In the genomic region with DNA sequence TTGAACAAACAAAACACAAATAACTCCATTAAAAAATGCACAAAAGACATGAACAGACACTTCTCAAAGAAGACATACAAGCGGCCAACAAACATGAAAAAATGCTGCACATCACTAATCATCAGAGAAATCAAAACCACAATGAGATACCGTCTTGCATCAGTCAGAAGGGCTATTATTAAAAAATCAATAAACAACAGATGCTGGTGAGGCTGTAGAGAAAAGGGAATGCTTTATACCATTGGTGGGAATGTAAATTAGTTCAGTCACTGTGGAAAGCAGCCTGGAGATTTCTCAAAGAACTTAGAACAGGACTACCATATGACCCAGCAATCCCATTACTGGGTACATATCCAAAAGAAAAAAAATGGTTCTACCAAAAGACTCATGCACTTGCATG, we compare ENCODE assay signal across 22 cellular contexts.
"Had no signal": no experiment of that assay in that cellular context is flagged by ENCODE, and none has a peak within 500 bp of the region (broad histone marks: within the 10 kb centered on the region; RNA-seq: fewer than 3 reads in every experiment).

No MANE protein-coding gene starts in this region.

- ATAC-seq: activated CD4-positive, alpha-beta T cell treated with anti-CD3 and anti-CD28 coated beads for 36 hours; activated T-cell treated with anti-CD3 and anti-CD28 coated beads, Interleukin-2, amount 50 U/mL, for 4 hours; gastrocnemius medialis; left ventricle myocardium superior; natural killer cell; sciatic nerve; upper lobe of right lung had no signal

- H3K9me3 ChIP-seq: colonic mucosa, esophagus muscularis mucosa, gastrocnemius medialis, thoracic aorta, upper lobe of right lung had no signal

- H3K27me3 ChIP-seq: colonic mucosa, esophagus muscularis mucosa, gastrocnemius medialis, upper lobe of right lung had no signal

- H3K27ac ChIP-seq: colonic mucosa, esophagus muscularis mucosa, gastrocnemius medialis, thoracic aorta, upper lobe of right lung had no signal

- H3K4me2 ChIP-seq: smooth muscle cell had no signal

- H3K4me3 ChIP-seq: colonic mucosa, esophagus muscularis mucosa, gastrocnemius medialis, smooth muscle cell, thoracic aorta, upper lobe of right lung had no signal

- H3K4me1 ChIP-seq: colonic mucosa, gastrocnemius medialis, upper lobe of right lung had no signal

- H3K36me3 ChIP-seq: colonic mucosa had no signal

- DNase-seq: activated CD4-positive, alpha-beta T cell treated with anti-CD3 and anti-CD28 coated beads for 36 hours; activated CD4-positive, alpha-beta T cell treated with anti-CD3 and anti-CD28 coated beads, Interleukin-2, amount 50 U/mL, for 48 hours; activated CD8-positive, alpha-beta memory T cell treated with anti-CD3 and anti-CD28 coated beads, Interleukin-2, amount 50 U/mL, for 48 hours; activated effector memory CD4-positive, alpha-beta T cell treated with anti-CD3 and anti-CD28 coated beads, Interleukin-2, amount 50 U/mL, for 16 hours; activated naive CD4-positive, alpha-beta T cell treated with anti-CD3 and anti-CD28 coated beads, Interleukin-2, amount 10 ng/mL, durations not matched to agents 7 days and 5 days; activated T-cell treated with anti-CD3 and anti-CD28 coated beads, Interleukin-2, amount 50 U/mL, for 4 hours; amygdala; colonic mucosa; gastrocnemius medialis; head of caudate nucleus; hypothalamus; left ventricle myocardium superior; mammary epithelial cell; natural killer cell; stimulated activated CD4-positive, alpha-beta T cell treated with anti-CD3 and anti-CD28 coated beads, Interleukin-2, amount 100 ng/mL, for 48 hours; stimulated activated CD8-positive, alpha-beta memory T cell treated with anti-CD3 and anti-CD28 coated beads, Interleukin-4, amount 100 ng/mL, for 48 hours; stimulated activated naive CD4-positive, alpha-beta T cell; upper lobe of right lung had no signal
